ENCODE assay signal across 13 cellular contexts in the genomic region with DNA sequence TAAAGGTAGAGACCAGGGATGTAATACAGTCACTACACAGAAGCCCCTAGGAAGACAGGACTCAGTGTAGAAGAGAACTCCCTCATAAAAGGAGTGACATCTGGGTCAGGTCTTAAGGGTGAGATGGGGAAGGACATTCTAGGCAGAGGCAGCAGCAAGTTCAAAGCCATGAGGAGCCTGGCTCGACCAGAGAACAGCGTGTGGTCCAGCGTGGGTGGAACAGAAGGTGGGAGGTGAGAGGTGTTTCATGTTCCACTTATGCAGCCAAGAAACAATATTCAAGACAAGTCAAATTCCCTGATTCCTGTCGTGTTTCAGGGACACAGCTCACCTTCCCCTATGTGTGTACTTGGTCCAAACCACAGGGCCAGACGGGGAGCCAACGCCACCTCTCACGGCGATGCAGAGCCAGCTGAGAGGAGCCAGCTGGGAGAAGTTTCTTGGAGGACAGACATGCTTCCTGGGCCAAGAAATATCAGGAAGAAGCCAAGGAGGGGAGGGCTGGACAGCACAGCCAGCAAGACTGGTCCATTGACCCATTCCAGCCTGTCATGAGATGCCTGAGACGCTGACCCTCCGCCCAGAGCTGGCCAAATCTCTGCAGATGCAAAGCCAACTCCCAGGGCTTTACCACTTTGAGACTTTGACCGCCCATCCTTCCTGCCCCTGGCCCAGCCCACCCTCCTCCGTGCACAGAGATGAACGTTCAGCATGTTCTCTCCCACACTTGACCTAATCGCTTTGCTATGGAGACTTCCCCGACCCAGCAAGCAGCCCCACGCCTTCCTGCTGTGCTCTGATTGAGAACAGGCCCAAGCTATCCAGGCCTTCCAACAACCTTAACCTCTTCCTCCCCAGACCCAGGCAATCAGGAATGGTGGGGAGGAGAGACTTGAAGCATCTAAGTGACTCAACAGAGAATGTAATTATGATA. TPM values are rescaled to one million over a fixed set of nuclear protein-coding genes. Genes with fewer than 3 reads are reported as not detected.
DNase-seq lines count a peak whose midpoint lies in the region; ATAC-seq, FAIRE-seq and TF ChIP-seq lines count a peak whose summit lies in the region.
"Had no signal": no experiment of that assay in that cellular context is flagged by ENCODE, and none has a peak within 500 bp of the region (broad histone marks: within the 10 kb centered on the region; RNA-seq: fewer than 3 reads in every experiment).

No MANE protein-coding gene starts in this region.

- no peaks in the 10 kb centered on the region for H3K27me3 ChIP-seq in bronchial epithelial cell (ENCODE audit: control insufficient read depth, insufficient read depth, low read length)
- no peaks in the 10 kb centered on the region for H3K27me3 ChIP-seq in right cardiac atrium (ENCODE audit: control insufficient read depth, insufficient read depth)

- H3K4me3 ChIP-seq in bronchial epithelial cell (ENCODE audit: low read depth, low read length), result no peak overlapping the region
- H3K4me3 ChIP-seq in right cardiac atrium (ENCODE audit: low read length), result no peak overlapping the region

- peaks cover 2% of the 10 kb centered on the region for H3K9me3 ChIP-seq in right cardiac atrium (ENCODE audit: control insufficient read depth, low read length)

- intact Hi-C loops in right cardiac atrium (cut with DNase I), result no loop called here

- WGBS in right cardiac atrium, result 23% methylated on average over 16 of the region's 16 CpGs

- TF ChIP-seq CTCF in bronchial epithelial cell (IDR thresholded peaks at IDR 0.05; ENCODE audit: insufficient read depth, low read length, severe bottlenecking), result no peak

- peak; percentile 52 for FAIRE-seq in bronchial epithelial cell (lab: Jason Lieb, UNC)

- ATAC-seq in right cardiac atrium, result peak; percentile 90 to 94
- ATAC-seq: activated CD4-positive, CD25-positive, alpha-beta regulatory T cell treated with anti-CD3 and anti-CD28 coated beads, Interleukin-2, amount 50 U/mL, for 24 hours had no signal

- no peak overlapping the region for H3K27ac ChIP-seq in right cardiac atrium (ENCODE audit: low read length)

- H3K36me3 ChIP-seq in bronchial epithelial cell (ENCODE audit: control insufficient read depth, insufficient read depth, low read length), result no peaks in the 10 kb centered on the region

- DNase-seq in C1 segment of cervical spinal cord (lab: John Stamatoyannopoulos, UW) (peak in 8 of 14 donors; percentile 8 to 69 (median 47)), bronchial epithelial cell (ENCODE audit: low read depth) (no peak), right cardiac atrium (peak; percentile 76 to 94 (median 90)), retina (peak; percentile 35), glomerular visceral epithelial cell (ENCODE audit: extremely low spot score) (no peak), NCI-H2029 treated with DMSO at 0.1 percent for 48 hours (lab: John Stamatoyannopoulos, UW) (no peak), NCI-H1694 (lab: John Stamatoyannopoulos, UW) (no peak), NCI-H526 treated with DMSO at 0.1 percent for 48 hours (lab: John Stamatoyannopoulos, UW) (no peak)
- DNase-seq: cerebellar nuclear complex; GF-D8; NCI-H1436 treated with DMSO at 0.1 percent for 48 hours; NK-92 treated with Interleukin-12 subunit alpha and Interleukin-12 subunit beta, amount 100 ng/mL, for 24 hours had no signal

- H3K4me1 ChIP-seq in right cardiac atrium (ENCODE audit: control insufficient read depth, insufficient read depth, low read length), result peaks cover 4% of the 10 kb centered on the region

RNA-seq across cellular contexts. Expression of gene RASSF2, which starts 12.1 kb away (rescaled TPM):
- total RNA-seq in bronchial epithelial cell (under 0.01 and 0.26 TPM in 2 replicates), right cardiac atrium (1 to 10 TPM; 5.0 to 8.6 (median 7.1) TPM)
- 2.1 TPM for polyA plus RNA-seq in right cardiac atrium

Comparison
In these comparisons a context has a peak if more than half of its experiments do, and no peak if none do; other contexts are left out.
1. DNase-seq: peak in C1 segment of cervical spinal cord (8 of 14), right cardiac atrium (3 of 3) and retina (single experiment); none in bronchial epithelial cell (single experiment), glomerular visceral epithelial cell (single experiment), NCI-H2029 treated with DMSO at 0.1 percent for 48 hours (single experiment), NCI-H1694 (single experiment) and NCI-H526 treated with DMSO at 0.1 percent for 48 hours (single experiment).